In the genomic region with DNA sequence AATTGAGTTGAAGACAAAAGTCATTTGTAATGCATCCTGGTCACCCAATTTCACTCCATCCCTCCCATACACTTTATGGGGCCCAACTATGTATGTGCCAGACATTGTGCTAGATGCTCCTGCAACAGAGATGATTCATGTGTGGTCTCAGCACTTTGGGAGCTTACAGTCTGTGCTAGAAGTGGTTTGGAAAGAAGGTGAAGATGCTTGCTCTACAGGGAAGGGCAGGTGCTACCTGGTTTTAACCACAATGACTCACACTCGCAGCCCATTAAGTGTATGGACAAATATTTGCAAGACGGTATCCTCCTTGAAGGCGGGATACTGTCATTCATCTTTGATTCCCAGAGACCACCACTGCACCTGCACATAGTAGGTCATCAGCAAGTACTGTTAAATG, we compare ENCODE assay signal across 20 cellular contexts.
DNase-seq lines count a peak whose midpoint lies in the region; ATAC-seq and TF ChIP-seq lines count a peak whose summit lies in the region.
"Had no signal": no experiment of that assay in that cellular context is flagged by ENCODE, and none has a peak within 500 bp of the region (broad histone marks: within the 10 kb centered on the region; RNA-seq: fewer than 3 reads in every experiment).

No MANE protein-coding gene starts in this region.

- no peak for TF ChIP-seq POLR2A in uterus (IDR thresholded peaks at IDR 0.05)

- no peaks in the 10 kb centered on the region for H3K36me3 ChIP-seq in uterus
- H3K36me3 ChIP-seq: BLaER1 treated with 17β-estradiol and CSF1 and Interleukin-3, amounts not matched to agents 10 nM and 100 nM; MG63 had no signal

- H3K27ac Mint-ChIP-seq in naive thymus-derived CD8-positive, alpha-beta T cell, result no peak overlapping the region
- H3K27ac Mint-ChIP-seq in effector memory CD8-positive, alpha-beta T cell, result no peak overlapping the region
- H3K27ac Mint-ChIP-seq: CD8-positive, alpha-beta T cell; H9 had no signal

- DNase-seq in DMS53 (lab: John Stamatoyannopoulos, UW) (peak; percentile 90), SW480 (ENCODE audit: low spot score) (peak; percentile 16), epithelial cell of esophagus (ENCODE audit: low read depth) (peak; percentile 21), uterus (no peak), NCI-H1092 treated with DMSO at 0.1 percent for 48 hours (lab: John Stamatoyannopoulos, UW) (no peak)
- DNase-seq in naive thymus-derived CD8-positive, alpha-beta T cell, result no peak
- DNase-seq in effector memory CD8-positive, alpha-beta T cell, result no peak
- DNase-seq: Calu3; CD8-positive, alpha-beta T cell; DMS79 treated with DMSO at 0.1 percent for 48 hours; MG63; NCI-H1048; NCI-H1436 treated with DMSO at 0.1 percent for 48 hours; NCI-H2029; NCI-H345; NCI-H524 treated with DMSO at 0.1 percent for 48 hours had no signal

- H3K4me1 Mint-ChIP-seq in naive thymus-derived CD8-positive, alpha-beta T cell, result peaks cover 3 to 25% (median 13%) of the 10 kb centered on the region in 4 donors
- H3K4me1 Mint-ChIP-seq in effector memory CD8-positive, alpha-beta T cell (ENCODE audit: low read depth in 2 of 2), result no peaks in the 10 kb centered on the region

- H3K36me3 Mint-ChIP-seq in naive thymus-derived CD8-positive, alpha-beta T cell, result no peaks in the 10 kb centered on the region
- H3K36me3 Mint-ChIP-seq in effector memory CD8-positive, alpha-beta T cell (ENCODE audit: insufficient read depth), result no peaks in the 10 kb centered on the region
- H3K36me3 Mint-ChIP-seq: CD8-positive, alpha-beta T cell had no signal

- H3K27ac ChIP-seq in uterus, result no peak overlapping the region
- H3K27ac ChIP-seq: BLaER1 treated with 17β-estradiol and CSF1 and Interleukin-3, amounts not matched to agents 10 nM and 100 nM; KMS-11 had no signal

- H3K27me3 ChIP-seq in uterus, result peaks cover 0 to 9% of the 10 kb centered on the region in 2 donors
- H3K27me3 ChIP-seq: BLaER1 treated with 17β-estradiol and CSF1 and Interleukin-3, amounts not matched to agents 10 nM and 100 nM had no signal

- no peaks in the 10 kb centered on the region for H3K9me3 Mint-ChIP-seq in naive thymus-derived CD8-positive, alpha-beta T cell
- H3K9me3 Mint-ChIP-seq in effector memory CD8-positive, alpha-beta T cell, result no peaks in the 10 kb centered on the region
- H3K9me3 Mint-ChIP-seq: CD8-positive, alpha-beta T cell; H9 had no signal

- no peaks in the 10 kb centered on the region for H3K4me1 ChIP-seq in uterus

- intact Hi-C loops in uterus (cut with DNase I; ENCODE audit: low total_unique reads), result no loop called here

- H3K4me3 Mint-ChIP-seq in naive thymus-derived CD8-positive, alpha-beta T cell, result peak overlapping the region in 6 of 10 donors; percentile 26 to 69 (median 46)
- H3K4me3 Mint-ChIP-seq in effector memory CD8-positive, alpha-beta T cell, result no peak overlapping the region

- POLR2A ChIA-PET in naive thymus-derived CD8-positive, alpha-beta T cell (lab: Charles Lee), result no interaction called here

- no peak for ATAC-seq in naive thymus-derived CD8-positive, alpha-beta T cell
- no peak for ATAC-seq in HG03342 (IDR thresholded peaks at IDR 0.05; ENCODE audit: unreplicated experiment)
- no peak for ATAC-seq in effector memory CD8-positive, alpha-beta T cell (replicated peaks)
- ATAC-seq: CD8-positive, alpha-beta T cell had no signal

- no peaks in the 10 kb centered on the region for H3K9me3 ChIP-seq in uterus
- H3K9me3 ChIP-seq: MG63 had no signal

- H3K27me3 Mint-ChIP-seq in naive thymus-derived CD8-positive, alpha-beta T cell, result peaks cover 14 to 77% (median 39%) of the 10 kb centered on the region in 5 donors
- H3K27me3 Mint-ChIP-seq in effector memory CD8-positive, alpha-beta T cell, result peaks cover 9 to 36% of the 10 kb centered on the region in 2 donors

- TF ChIP-seq CTCF in epithelial cell of esophagus (IDR thresholded peaks at IDR 0.05; ENCODE audit: insufficient read depth, low read depth, low read length, missing control alignments) (no peak), uterus (IDR thresholded peaks at IDR 0.05) (no peak)

- no peak overlapping the region for H3K4me3 ChIP-seq in epithelial cell of esophagus (ENCODE audit: low read length)
- no peak overlapping the region for H3K4me3 ChIP-seq in uterus
- H3K4me3 ChIP-seq: BLaER1 treated with 17β-estradiol and CSF1 and Interleukin-3, amounts not matched to agents 10 nM and 100 nM; MG63 had no signal

Comparison
In these comparisons a context has a peak if more than half of its experiments do, and no peak if none do; other contexts are left out.
1. DNase-seq: peak in DMS53 (single experiment), SW480 (single experiment) and epithelial cell of esophagus (single experiment); none in naive thymus-derived CD8-positive, alpha-beta T cell (0 of 10), uterus (0 of 2), NCI-H1092 treated with DMSO at 0.1 percent for 48 hours (single experiment) and effector memory CD8-positive, alpha-beta T cell (0 of 3).
2. H3K4me3 Mint-ChIP-seq: peak in naive thymus-derived CD8-positive, alpha-beta T cell (6 of 10); none in effector memory CD8-positive, alpha-beta T cell (0 of 2).